ENCODE assay signal across 12 cellular contexts in the genomic region with DNA sequence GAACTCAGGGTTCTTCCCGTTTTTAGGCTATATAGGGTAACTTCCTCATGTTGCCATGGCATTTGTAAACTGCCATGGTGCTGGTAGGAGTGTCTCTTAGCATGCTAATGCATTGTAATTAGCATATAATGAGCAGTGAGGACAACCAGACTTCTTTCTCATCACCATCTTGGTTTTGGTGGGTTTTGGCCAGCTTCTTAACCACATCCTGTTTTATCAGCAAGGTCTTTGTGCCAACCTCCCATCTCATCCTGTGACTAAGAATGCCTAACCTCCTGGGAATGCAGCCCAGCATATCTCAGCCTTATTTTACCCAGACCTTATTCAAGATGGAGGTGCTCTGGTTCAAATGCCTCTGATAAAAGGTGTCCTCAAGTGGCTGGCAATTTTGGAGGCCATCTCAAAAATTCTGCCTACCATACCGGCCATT.
DNase-seq lines count a peak whose midpoint lies in the region; ATAC-seq, FAIRE-seq and TF ChIP-seq lines count a peak whose summit lies in the region.
"Had no signal": no experiment of that assay in that cellular context is flagged by ENCODE, and none has a peak within 500 bp of the region (broad histone marks: within the 10 kb centered on the region; RNA-seq: fewer than 3 reads in every experiment).

No MANE protein-coding gene starts in this region.

- H3K4me3 ChIP-seq in MG63 (no peak overlapping the region), astrocyte (ENCODE audit: insufficient read depth, low read depth, low read length) (no peak overlapping the region), keratinocyte (ENCODE audit: control insufficient read depth in 2 of 3, extremely low read depth in 1 of 3, insufficient read depth in 2 of 3, low read depth in 1 of 3, low read length in 3 of 3) (peak overlapping the region in 1 of 3 experiments; percentile 23)

- H3K9ac ChIP-seq in astrocyte (ENCODE audit: low read length) (no peak overlapping the region), keratinocyte (ENCODE audit: control insufficient read depth, extremely low read depth, insufficient read depth, low read length) (no peak overlapping the region)

- peaks cover 51% of the 10 kb centered on the region for H3K9me3 ChIP-seq in MG63
- H3K9me3 ChIP-seq in astrocyte (ENCODE audit: insufficient read depth, low read depth, low read length): no peaks in the 10 kb centered on the region
- H3K9me3 ChIP-seq in keratinocyte (ENCODE audit: control insufficient read depth, low read depth, low read length): no peaks in the 10 kb centered on the region

- H3K4me1 ChIP-seq in astrocyte (ENCODE audit: insufficient read depth, low read length): peaks cover 15% of the 10 kb centered on the region
- peaks cover 51% of the 10 kb centered on the region for H3K4me1 ChIP-seq in keratinocyte (ENCODE audit: control insufficient read depth, extremely low read depth, insufficient read depth, low read length)

- ATAC-seq in T-cell (replicated peaks in 1 of 4): no peak
- ATAC-seq in activated CD8-positive, alpha-beta T cell treated with anti-CD3 and anti-CD28 coated beads, Interleukin-2, amount 10 ng/mL, durations not matched to agents 7 days and 5 days: no peak
- ATAC-seq: Right ventricle myocardium inferior had no signal

- H3K27me3 ChIP-seq in MG63 (no peaks in the 10 kb centered on the region), astrocyte (ENCODE audit: insufficient read depth, low read length) (no peaks in the 10 kb centered on the region), keratinocyte (ENCODE audit: control insufficient read depth, extremely low read depth, insufficient read depth, low read length) (no peaks in the 10 kb centered on the region)

- no peak for TF ChIP-seq CTCF in astrocyte (IDR thresholded peaks at IDR 0.05; ENCODE audit: insufficient read depth, low read depth, low read length)
- no peak for TF ChIP-seq CTCF in keratinocyte (optimal IDR thresholded peaks at IDR 0.05 in 1 of 3, IDR thresholded peaks at IDR 0.05 in 1 of 3, conservative IDR thresholded peaks at IDR 0.05 in 1 of 3; ENCODE audit: extremely low read depth in 1 of 3, insufficient read depth in 2 of 3, low read length in 3 of 3)

- peaks cover 20% of the 10 kb centered on the region for H3K36me3 ChIP-seq in MG63
- no peaks in the 10 kb centered on the region for H3K36me3 ChIP-seq in astrocyte (ENCODE audit: insufficient read depth, low read length)
- H3K36me3 ChIP-seq in keratinocyte (ENCODE audit: control insufficient read depth in 2 of 2, extremely low read depth in 1 of 2, insufficient read depth in 2 of 2, low read length in 2 of 2): peaks cover 0 to under 1% of the 10 kb centered on the region in 2 experiments

- H3K36me3 Mint-ChIP-seq in astrocyte (ENCODE audit: low read depth, unreplicated experiment) (no peaks in the 10 kb centered on the region), T-cell (no peaks in the 10 kb centered on the region)
- H3K36me3 Mint-ChIP-seq in activated CD8-positive, alpha-beta T cell treated with anti-CD3 and anti-CD28 coated beads, Interleukin-2, amount 10 ng/mL, durations not matched to agents 7 days and 5 days (ENCODE audit: low read depth): no peaks in the 10 kb centered on the region
- no peaks in the 10 kb centered on the region for H3K36me3 Mint-ChIP-seq in activated CD4-positive, alpha-beta memory T cell treated with anti-CD3 and anti-CD28 coated beads, Interleukin-2, amount 10 ng/mL, durations not matched to agents 7 days and 5 days (ENCODE audit: low read depth)

- H3K27ac Mint-ChIP-seq in astrocyte (ENCODE audit: unreplicated experiment): peak overlapping the region; percentile 75
- no peak overlapping the region for H3K27ac Mint-ChIP-seq in T-cell
- H3K27ac Mint-ChIP-seq in activated CD8-positive, alpha-beta T cell treated with anti-CD3 and anti-CD28 coated beads, Interleukin-2, amount 10 ng/mL, durations not matched to agents 7 days and 5 days: no peak overlapping the region
- H3K27ac Mint-ChIP-seq in activated CD4-positive, alpha-beta memory T cell treated with anti-CD3 and anti-CD28 coated beads, Interleukin-2, amount 10 ng/mL, durations not matched to agents 7 days and 5 days: no peak overlapping the region

- no peaks in the 10 kb centered on the region for H4K20me1 ChIP-seq in astrocyte (ENCODE audit: insufficient read depth, low read length)
- no peaks in the 10 kb centered on the region for H4K20me1 ChIP-seq in keratinocyte (ENCODE audit: control insufficient read depth, extremely low read depth, insufficient read depth, low read length)

- FAIRE-seq in astrocyte (lab: Jason Lieb, UNC): peak; percentile 92
- peak; percentile 97 for FAIRE-seq in keratinocyte (lab: Jason Lieb, UNC)

- H3K4me1 Mint-ChIP-seq in astrocyte (ENCODE audit: low read depth, unreplicated experiment): peaks cover 38% of the 10 kb centered on the region
- no peaks in the 10 kb centered on the region for H3K4me1 Mint-ChIP-seq in T-cell
- peaks cover 5% of the 10 kb centered on the region for H3K4me1 Mint-ChIP-seq in activated CD8-positive, alpha-beta T cell treated with anti-CD3 and anti-CD28 coated beads, Interleukin-2, amount 10 ng/mL, durations not matched to agents 7 days and 5 days (ENCODE audit: low read depth)
- H3K4me1 Mint-ChIP-seq in activated CD4-positive, alpha-beta memory T cell treated with anti-CD3 and anti-CD28 coated beads, Interleukin-2, amount 10 ng/mL, durations not matched to agents 7 days and 5 days: no peaks in the 10 kb centered on the region
- H3K4me1 Mint-ChIP-seq: central memory CD8-positive, alpha-beta T cell; neural crest cell had no signal

- H3K27me3 Mint-ChIP-seq in astrocyte (ENCODE audit: low read depth, unreplicated experiment) (no peaks in the 10 kb centered on the region), T-cell (no peaks in the 10 kb centered on the region)
- no peaks in the 10 kb centered on the region for H3K27me3 Mint-ChIP-seq in activated CD8-positive, alpha-beta T cell treated with anti-CD3 and anti-CD28 coated beads, Interleukin-2, amount 10 ng/mL, durations not matched to agents 7 days and 5 days (ENCODE audit: low read depth)
- no peaks in the 10 kb centered on the region for H3K27me3 Mint-ChIP-seq in activated CD4-positive, alpha-beta memory T cell treated with anti-CD3 and anti-CD28 coated beads, Interleukin-2, amount 10 ng/mL, durations not matched to agents 7 days and 5 days
- H3K27me3 Mint-ChIP-seq: central memory CD8-positive, alpha-beta T cell had no signal

- H3K27ac ChIP-seq in astrocyte (ENCODE audit: low read depth, low read length) (peak overlapping the region; percentile 65), keratinocyte (ENCODE audit: control insufficient read depth, insufficient read depth, low read length) (peak overlapping the region; percentile 94)

- no peaks in the 10 kb centered on the region for H3K9me3 Mint-ChIP-seq in astrocyte (ENCODE audit: unreplicated experiment)
- H3K9me3 Mint-ChIP-seq in T-cell: peaks cover 0 to 6% (median 0%) of the 10 kb centered on the region in 3 donors
- no peaks in the 10 kb centered on the region for H3K9me3 Mint-ChIP-seq in activated CD8-positive, alpha-beta T cell treated with anti-CD3 and anti-CD28 coated beads, Interleukin-2, amount 10 ng/mL, durations not matched to agents 7 days and 5 days (ENCODE audit: insufficient read depth)
- H3K9me3 Mint-ChIP-seq in activated CD4-positive, alpha-beta memory T cell treated with anti-CD3 and anti-CD28 coated beads, Interleukin-2, amount 10 ng/mL, durations not matched to agents 7 days and 5 days: no peaks in the 10 kb centered on the region
- H3K9me3 Mint-ChIP-seq: central memory CD8-positive, alpha-beta T cell had no signal

- no peak overlapping the region for H3K4me3 Mint-ChIP-seq in astrocyte (ENCODE audit: unreplicated experiment)
- no peak overlapping the region for H3K4me3 Mint-ChIP-seq in T-cell
- H3K4me3 Mint-ChIP-seq in activated CD8-positive, alpha-beta T cell treated with anti-CD3 and anti-CD28 coated beads, Interleukin-2, amount 10 ng/mL, durations not matched to agents 7 days and 5 days: no peak overlapping the region
- no peak overlapping the region for H3K4me3 Mint-ChIP-seq in activated CD4-positive, alpha-beta memory T cell treated with anti-CD3 and anti-CD28 coated beads, Interleukin-2, amount 10 ng/mL, durations not matched to agents 7 days and 5 days
- H3K4me3 Mint-ChIP-seq: central memory CD8-positive, alpha-beta T cell; neural crest cell had no signal

- H2AFZ ChIP-seq in astrocyte (ENCODE audit: low read depth, low read length): peak overlapping the region; percentile 43
- H2AFZ ChIP-seq in keratinocyte (ENCODE audit: control insufficient read depth, low read length): no peak overlapping the region

- CTCF ChIA-PET in T-cell (lab: Charles Lee): no interaction called here
- CTCF ChIA-PET in activated CD8-positive, alpha-beta T cell treated with anti-CD3 and anti-CD28 coated beads, Interleukin-2, amount 10 ng/mL, durations not matched to agents 7 days and 5 days (lab: Charles Lee): no interaction called here
- CTCF ChIA-PET in activated CD4-positive, alpha-beta memory T cell treated with anti-CD3 and anti-CD28 coated beads, Interleukin-2, amount 10 ng/mL, durations not matched to agents 7 days and 5 days (lab: Charles Lee): no interaction called here

- peaks cover 2% of the 10 kb centered on the region for H3K9me1 ChIP-seq in keratinocyte (ENCODE audit: control insufficient read depth, extremely low read depth, insufficient read depth, low read length)

- H3K4me2 ChIP-seq in astrocyte (ENCODE audit: low read length) (no peak overlapping the region), keratinocyte (ENCODE audit: control insufficient read depth, extremely low read depth, insufficient read depth, low read depth, low read length) (peak overlapping the region; percentile 47)

- dilution Hi-C loops in keratinocyte (cut with MboI; ENCODE audit: extremely low pct_ligation_motif_present, low sequenced_read_pairs): no loop called here

- DNase-seq in Daoy (ENCODE audit: low read depth): peak; percentile 76
- peak; percentile 97 for DNase-seq in MG63
- peak; percentile 89 for DNase-seq in astrocyte (ENCODE audit: low read depth)
- no peak for DNase-seq in keratinocyte (ENCODE audit: low read depth, low spot score)
- DNase-seq in T-cell: no peak
- DNase-seq in activated CD8-positive, alpha-beta T cell treated with anti-CD3 and anti-CD28 coated beads, Interleukin-2, amount 10 ng/mL, durations not matched to agents 7 days and 5 days: no peak
- DNase-seq in activated CD4-positive, alpha-beta memory T cell treated with anti-CD3 and anti-CD28 coated beads, Interleukin-2, amount 10 ng/mL, durations not matched to agents 7 days and 5 days: no peak
- DNase-seq in erythroblast (lab: John Stamatoyannopoulos, UW): no peak
- DNase-seq: NCI-H1092 treated with DMSO at 0.1 percent for 48 hours had no signal

- POLR2A ChIA-PET in T-cell (lab: Charles Lee): no interaction called here
- POLR2A ChIA-PET in activated CD8-positive, alpha-beta T cell treated with anti-CD3 and anti-CD28 coated beads, Interleukin-2, amount 10 ng/mL, durations not matched to agents 7 days and 5 days (lab: Charles Lee): no interaction called here
- POLR2A ChIA-PET in activated CD4-positive, alpha-beta memory T cell treated with anti-CD3 and anti-CD28 coated beads, Interleukin-2, amount 10 ng/mL, durations not matched to agents 7 days and 5 days (lab: Charles Lee): no interaction called here

- TF ChIP-seq POLR2A in erythroblast (IDR thresholded peaks at IDR 0.05; ENCODE audit: low read length): no peak

- H3K79me2 ChIP-seq in astrocyte (ENCODE audit: insufficient read depth, low read length) (no peaks in the 10 kb centered on the region), keratinocyte (ENCODE audit: control insufficient read depth, insufficient read depth, low read length) (peaks cover 50% of the 10 kb centered on the region)

Comparison
In these comparisons a context has a peak if more than half of its experiments do, and no peak if none do; other contexts are left out.
1. DNase-seq: peak in Daoy (single experiment), MG63 (single experiment) and astrocyte (single experiment); none in keratinocyte (single experiment), T-cell (0 of 34), activated CD8-positive, alpha-beta T cell treated with anti-CD3 and anti-CD28 coated beads, Interleukin-2, amount 10 ng/mL, durations not matched to agents 7 days and 5 days (single experiment), activated CD4-positive, alpha-beta memory T cell treated with anti-CD3 and anti-CD28 coated beads, Interleukin-2, amount 10 ng/mL, durations not matched to agents 7 days and 5 days (single experiment) and erythroblast (0 of 2).